28 cellular contexts compared by ENCODE assay signal in the genomic region with DNA sequence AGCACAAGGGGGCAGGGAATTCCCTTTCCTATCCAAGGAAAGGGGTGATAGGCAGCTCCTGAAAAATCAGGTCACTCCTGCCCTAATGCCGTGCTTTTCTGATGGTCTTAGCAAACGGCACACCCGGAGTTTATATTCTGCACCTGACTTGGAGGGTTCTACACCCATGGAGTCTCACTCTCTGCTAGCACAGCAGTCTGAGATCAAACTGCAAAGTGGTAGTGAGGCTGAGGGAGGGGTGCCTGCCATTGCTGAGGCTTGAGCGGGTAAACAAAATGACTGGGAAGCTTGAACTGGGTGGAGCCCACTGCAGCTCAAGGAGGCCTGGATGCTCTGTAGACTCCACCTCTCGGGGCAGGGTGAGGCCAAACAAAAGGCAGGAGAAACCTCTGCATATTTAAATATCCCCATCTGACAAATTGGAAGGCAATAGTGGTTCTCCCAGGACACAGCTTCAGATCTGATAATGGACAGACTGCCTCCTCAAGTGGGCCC.
"Had no signal": no experiment of that assay in that cellular context is flagged by ENCODE, and none has a peak within 500 bp of the region (broad histone marks: within the 10 kb centered on the region; RNA-seq: fewer than 3 reads in every experiment).

No MANE protein-coding gene starts in this region.

- H3K9me3 ChIP-seq: colonic mucosa had no signal

- DNase-seq: activated B cell treated with CpG ODN at 0.5 μM for 24 hours; activated CD4-positive, alpha-beta T cell treated with anti-CD3 and anti-CD28 coated beads for 48 hours; activated CD4-positive, alpha-beta T cell treated with anti-CD3 and anti-CD28 coated beads, Interleukin-2, amount 50 U/mL, for 1 hour; activated CD4-positive, alpha-beta T cell treated with anti-CD3 and anti-CD28 coated beads, Interleukin-2, amount 50 U/mL, for 48 hours; activated CD8-positive, alpha-beta memory T cell treated with anti-CD3 and anti-CD28 coated beads for 24 hours; activated CD8-positive, alpha-beta T cell treated with anti-CD3 and anti-CD28 coated beads for 36 hours; activated gamma-delta T cell; activated naive CD4-positive, alpha-beta T cell; activated naive CD4-positive, alpha-beta T cell treated with anti-CD3 and anti-CD28 coated beads, Interleukin-2, amount 10 ng/mL, durations not matched to agents 7 days and 5 days; activated naive CD8-positive, alpha-beta T cell treated with anti-CD3 and anti-CD28 coated beads, Interleukin-2, amount 10 ng/mL, durations not matched to agents 7 days and 5 days; activated T-cell treated with anti-CD3 and anti-CD28 coated beads, Interleukin-2, amount 50 U/mL, for 72 hours; central memory CD4-positive, alpha-beta T cell; cerebellar nuclear complex; colonic mucosa; effector memory CD4-positive, alpha-beta T cell; endodermal cell; foreskin fibroblast; T-helper 1 cell; T-helper 17 cell; T1000; WERI-Rb-1 had no signal

- ATAC-seq: activated CD4-positive, CD25-positive, alpha-beta regulatory T cell treated with anti-CD3 and anti-CD28 coated beads, Interleukin-2, amount 50 U/mL, for 24 hours; activated CD8-positive, alpha-beta T cell treated with anti-CD3 and anti-CD28 coated beads for 36 hours; activated naive CD4-positive, alpha-beta T cell treated with anti-CD3 and anti-CD28 coated beads, Interleukin-2, amount 50 U/mL, for 72 hours; activated T-cell treated with anti-CD3 and anti-CD28 coated beads, Interleukin-2, amount 50 U/mL, for 72 hours; esophagus mucosa; T-helper 17 cell had no signal

- H3K4me1 ChIP-seq: ascending aorta, breast epithelium, colonic mucosa had no signal

- H3K36me3 ChIP-seq: ascending aorta, breast epithelium, cardiac muscle cell, colonic mucosa, WERI-Rb-1 had no signal

- FAIRE-seq: frontal cortex had no signal

- H3K27ac ChIP-seq: ascending aorta, breast epithelium, cardiac muscle cell, colonic mucosa, WERI-Rb-1 had no signal

- H3K27me3 ChIP-seq: ascending aorta, breast epithelium, cardiac muscle cell, colonic mucosa had no signal

- H3K4me3 ChIP-seq: ascending aorta, breast epithelium, cardiac muscle cell, colonic mucosa had no signal
